ENCODE assay signal across 8 cellular contexts in the genomic region with DNA sequence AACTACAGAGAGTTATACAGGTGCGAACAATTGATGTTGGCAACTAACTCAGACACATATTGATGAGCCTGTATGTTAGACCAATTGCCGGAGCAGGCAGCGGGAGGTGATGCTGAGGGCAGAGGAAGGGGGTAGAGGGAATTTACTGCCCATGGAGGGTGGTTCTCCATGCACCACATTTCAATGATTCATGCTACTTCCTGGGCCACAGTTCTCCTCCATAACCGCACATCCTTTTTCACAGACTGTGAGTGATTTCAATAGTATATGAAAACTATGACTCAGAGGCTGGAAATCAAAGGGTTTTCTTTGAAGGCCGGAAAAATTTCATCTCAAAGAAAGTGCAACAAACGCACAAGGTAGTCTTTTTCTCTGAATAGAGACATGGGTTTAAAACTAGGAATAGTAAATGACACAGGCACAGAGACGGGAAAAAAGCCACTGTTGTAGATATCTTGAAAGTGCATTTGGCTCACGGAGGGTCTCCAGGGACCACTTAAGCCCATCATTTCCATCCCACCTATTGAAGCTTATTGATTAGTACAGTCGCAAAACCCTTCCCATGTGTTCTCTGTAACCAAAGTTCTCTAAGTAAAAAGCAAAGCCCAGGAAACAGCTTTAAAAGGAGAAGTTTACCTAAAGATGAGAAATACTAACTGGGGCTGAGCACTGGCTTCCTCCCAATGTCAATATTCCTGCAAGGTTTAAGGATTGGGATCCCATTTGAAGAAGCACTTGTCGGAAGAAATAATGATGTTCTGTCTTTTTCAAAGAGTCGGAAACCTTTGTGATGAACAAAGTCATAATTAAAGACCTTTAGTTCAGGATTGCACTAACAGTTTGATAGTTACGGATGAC. TPM values are rescaled to one million over a fixed set of nuclear protein-coding genes. Genes with fewer than 3 reads are reported as not detected.
A peak's percentile ranks its signal among the peaks of the same experiment; 100 is the strongest.
DNase-seq lines count a peak whose midpoint lies in the region; ATAC-seq and TF ChIP-seq lines count a peak whose summit lies in the region.

No MANE protein-coding gene starts in this region.

- DNase-seq in NOMO-1 (lab: John Stamatoyannopoulos, UW; ENCODE audit: unreplicated experiment in 2 of 2), result peak; percentile 10 to 29
- DNase-seq in NOMO-1 treated with dmso at 0.1 percent for 144 hours (lab: John Stamatoyannopoulos, UW; ENCODE audit: unreplicated experiment), result no peak
- DNase-seq in RWPE1 (ENCODE audit: low spot score), result peak; percentile 89
- DNase-seq in activated naive CD4-positive, alpha-beta T cell treated with Interleukin-2 at 50 U/mL for 16 hours, result peak; percentile 70
- peak in 8 of 9 donors; percentile 16 to 65 (median 50) for DNase-seq in naive thymus-derived CD4-positive, alpha-beta T cell
- DNase-seq in NCI-H774 (lab: John Stamatoyannopoulos, UW), result no peak
- no peak for DNase-seq in NCI-H2029 treated with DMSO at 0.1 percent for 48 hours (lab: John Stamatoyannopoulos, UW)
- no peak for DNase-seq in NCI-H2227 (lab: John Stamatoyannopoulos, UW; ENCODE audit: unreplicated experiment)

- H3K4me3 ChIP-seq in naive thymus-derived CD4-positive, alpha-beta T cell (ENCODE audit: low read length), result peak overlapping the region; percentile 1

- no peaks in the 10 kb centered on the region for H3K9me3 ChIP-seq in naive thymus-derived CD4-positive, alpha-beta T cell (ENCODE audit: control insufficient read depth in 2 of 3, low read length in 3 of 3)

- H3K4me1 ChIP-seq in naive thymus-derived CD4-positive, alpha-beta T cell (ENCODE audit: control insufficient read depth in 2 of 2, insufficient read depth in 2 of 2, low read length in 2 of 2), result peaks cover 26 to 39% of the 10 kb centered on the region in 2 donors

- H3K27ac ChIP-seq in RWPE1, result no peak overlapping the region
- H3K27ac ChIP-seq in naive thymus-derived CD4-positive, alpha-beta T cell (ENCODE audit: low read depth, low read length), result no peak overlapping the region

- POLR2A ChIA-PET in RWPE1 (lab: Yijun Ruan, JAX; ENCODE audit: low non-redundant PET), result no interaction called here
- POLR2A ChIA-PET in naive thymus-derived CD4-positive, alpha-beta T cell (lab: Charles Lee), result interaction anchor here (0.6 kb wide), 1 partner anchor 1760 kb away, joined by 4 read pairs; no protein-coding TSS in a partner anchor

- CTCF ChIA-PET in RWPE1 (lab: Yijun Ruan, JAX), result no interaction called here
- CTCF ChIA-PET in naive thymus-derived CD4-positive, alpha-beta T cell (lab: Charles Lee), result no interaction called here

- intact Hi-C loops in naive thymus-derived CD4-positive, alpha-beta T cell (cut with micrococcal nuclease), result loop anchor here (1.0 to 10.0 kb wide), 17 partner anchors 10 to 1809 kb away; partner anchors contain the start of genes THG1L (in 2 of the 2), ADAM19 (in 1 of the 2), C5orf52 (in 1 of the 2) and CLINT1 (in 1 of the 2)

- no peak for TF ChIP-seq CTCF in RWPE1 (conservative IDR thresholded peaks at IDR 0.05; ENCODE audit: low read depth)

- H3K36me3 ChIP-seq in naive thymus-derived CD4-positive, alpha-beta T cell (ENCODE audit: control insufficient read depth in 2 of 3, insufficient read depth in 3 of 3, low read length in 3 of 3), result no peaks in the 10 kb centered on the region

- peaks cover 30 to 81% (median 40%) of the 10 kb centered on the region in 7 donors for H3K4me1 Mint-ChIP-seq in naive thymus-derived CD4-positive, alpha-beta T cell

- no peaks in the 10 kb centered on the region for H3K9me3 Mint-ChIP-seq in naive thymus-derived CD4-positive, alpha-beta T cell

- peak; percentile 90 for ATAC-seq in naive thymus-derived CD4-positive, alpha-beta T cell

- H3K4me3 Mint-ChIP-seq in naive thymus-derived CD4-positive, alpha-beta T cell, result peak overlapping the region in 9 of 10 donors; percentile 0 to 74 (median 63)

- H3K36me3 Mint-ChIP-seq in naive thymus-derived CD4-positive, alpha-beta T cell, result peaks cover 0 to 11% (median 0%) of the 10 kb centered on the region in 5 donors

- H3K27ac Mint-ChIP-seq in naive thymus-derived CD4-positive, alpha-beta T cell, result peak overlapping the region in 7 of 9 donors; percentile 1 to 85 (median 49)

- H3K27me3 Mint-ChIP-seq in naive thymus-derived CD4-positive, alpha-beta T cell, result no peaks in the 10 kb centered on the region

- H3K27me3 ChIP-seq in naive thymus-derived CD4-positive, alpha-beta T cell (ENCODE audit: control insufficient read depth in 2 of 2, insufficient read depth in 2 of 2, low read length in 2 of 2), result no peaks in the 10 kb centered on the region

RNA-seq across cellular contexts. Expression of gene ADAM19, which starts 28.0 kb away (rescaled TPM):
- 100 to 1,000 TPM in 1 of 5 experiments, 10 to 100 TPM in 1, 1 to 10 TPM in 1, under 1 TPM in 2; 0.81 to 410 (median 7.3) TPM for total RNA-seq in naive thymus-derived CD4-positive, alpha-beta T cell
- under 1 TPM; 0.10 to 0.11 TPM for polyA plus RNA-seq in naive thymus-derived CD4-positive, alpha-beta T cell

RNA-seq across cellular contexts. Expression of gene SOX30, which starts 48.7 kb away (rescaled TPM):
- under 1 TPM in 1 of 5 experiments, not detected in 4; 0.36 TPM for total RNA-seq in naive thymus-derived CD4-positive, alpha-beta T cell
- under 1 TPM; 0.17 to 0.25 TPM for polyA plus RNA-seq in naive thymus-derived CD4-positive, alpha-beta T cell

Comparison
In these comparisons a context has a peak if more than half of its experiments do, and no peak if none do; other contexts are left out.
1. DNase-seq: peak in NOMO-1 (2 of 2), RWPE1 (single experiment), activated naive CD4-positive, alpha-beta T cell treated with Interleukin-2 at 50 U/mL for 16 hours (single experiment) and naive thymus-derived CD4-positive, alpha-beta T cell (8 of 9); none in NOMO-1 treated with dmso at 0.1 percent for 144 hours (single experiment), NCI-H774 (single experiment), NCI-H2029 treated with DMSO at 0.1 percent for 48 hours (single experiment) and NCI-H2227 (single experiment).